In the genomic region with DNA sequence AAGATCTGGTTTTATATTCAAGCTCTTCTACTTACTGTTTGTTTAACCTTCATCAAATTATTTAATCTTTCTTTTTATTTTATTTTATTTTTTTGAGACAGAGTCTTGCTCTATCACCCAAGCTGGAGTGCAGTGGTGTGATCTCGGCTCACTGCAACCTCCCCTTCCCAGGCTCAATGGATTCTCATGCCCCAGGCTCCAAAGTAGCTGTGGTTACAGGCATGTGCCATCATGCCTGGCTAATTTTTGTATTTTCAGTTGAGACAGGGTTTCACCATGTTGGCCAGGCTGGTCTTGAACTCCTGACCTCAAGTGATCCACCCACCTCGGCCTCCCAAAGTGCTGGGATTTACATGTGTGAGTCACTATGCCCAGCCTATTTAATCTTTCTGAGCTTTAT, we compare ENCODE assay signal across 6 cellular contexts.
DNase-seq lines count a peak whose midpoint lies in the region; ATAC-seq, FAIRE-seq and TF ChIP-seq lines count a peak whose summit lies in the region.
"Not testable (repeated sequence)": the region's sequence is repeated elsewhere in the genome, so short reads cannot be mapped to it uniquely, and the experiment has no call there.

No MANE protein-coding gene starts in this region.

- H3K4me3 Mint-ChIP-seq in MCF 10A (ENCODE audit: unreplicated experiment), result not testable (repeated sequence)

- H3K27ac ChIP-seq in foreskin keratinocyte, result not testable (repeated sequence)

- not testable (repeated sequence) for H3K9me3 ChIP-seq in MG63

- not testable (repeated sequence) for H3K4me3 ChIP-seq in MG63; bronchial epithelial cell (ENCODE audit: low read depth, low read length)

- not testable (repeated sequence) for H3K36me3 ChIP-seq in MG63; bronchial epithelial cell (ENCODE audit: control insufficient read depth, insufficient read depth, low read length)

- not testable (repeated sequence) for H3K4me1 Mint-ChIP-seq in MCF 10A (ENCODE audit: insufficient read depth, unreplicated experiment)

- H3K9me3 Mint-ChIP-seq in MCF 10A (ENCODE audit: unreplicated experiment), result not testable (repeated sequence)

- not testable (repeated sequence) for FAIRE-seq in bronchial epithelial cell (lab: Jason Lieb, UNC)

- CTCF ChIA-PET in MCF 10A (lab: Yijun Ruan, JAX), result interaction anchor here (0.7 kb wide), 1 partner anchor 363 kb away, joined by 4 read pairs; no protein-coding TSS in a partner anchor

- intact Hi-C loops in MCF 10A (cut with micrococcal nuclease), result not testable (repeated sequence)

- not testable (repeated sequence) for H3K36me3 Mint-ChIP-seq in MCF 10A (ENCODE audit: insufficient read depth, unreplicated experiment)

- peak; percentile 2 for DNase-seq in Daoy (ENCODE audit: low read depth)
- DNase-seq in MG63, result peak; percentile 3
- peak; percentile 33 for DNase-seq in MCF 10A (ENCODE audit: unreplicated experiment)
- peak; percentile 29 for DNase-seq in bronchial epithelial cell (ENCODE audit: low read depth)
- peak in 1 of 2 donors; percentile 47 for DNase-seq in foreskin keratinocyte
- peak; percentile 22 for DNase-seq in renal cortical epithelial cell (ENCODE audit: low read depth)

- H3K4me1 ChIP-seq in foreskin keratinocyte, result not testable (repeated sequence)

- H3K27ac Mint-ChIP-seq in MCF 10A (ENCODE audit: low read depth, unreplicated experiment), result not testable (repeated sequence)

- ATAC-seq in foreskin keratinocyte, result peak; percentile 44

- POLR2A ChIA-PET in MCF 10A (lab: Yijun Ruan, JAX), result interaction anchor here (0.6 to 1.7 kb wide), 2 partner anchors 19 to 1788 kb away, joined by 3 read pairs; no protein-coding TSS in a partner anchor

- not testable (repeated sequence) for H3K27me3 Mint-ChIP-seq in MCF 10A (ENCODE audit: insufficient read depth, unreplicated experiment)

- not testable (repeated sequence) for H3K27me3 ChIP-seq in MG63; bronchial epithelial cell (ENCODE audit: control insufficient read depth, insufficient read depth, low read length); foreskin keratinocyte

- not testable (repeated sequence) for TF ChIP-seq CTCF in MCF 10A (IDR thresholded peaks at IDR 0.05; ENCODE audit: unreplicated experiment); bronchial epithelial cell (IDR thresholded peaks at IDR 0.05; ENCODE audit: insufficient read depth, low read length, severe bottlenecking); foreskin keratinocyte (conservative IDR thresholded peaks at IDR 0.05)

- not testable (repeated sequence) for BruUV-seq in MCF 10A (replicated peaks; lab: Mats Ljungman, UMichigan)
